In genomic region chr6:118660218-118660569, GRCh38 we compare ENCODE assay signal across 8 cellular contexts. TPM values are rescaled to one million over a fixed set of nuclear protein-coding genes. Genes with fewer than 3 reads are reported as not detected.
DNase-seq lines count a peak whose midpoint lies in the region; ATAC-seq, FAIRE-seq and TF ChIP-seq lines count a peak whose summit lies in the region.

No MANE protein-coding gene starts in this region.

- CTCF ChIA-PET in Caco-2 (lab: Charles Lee) = no interaction called here

- no peaks in the 10 kb centered on the region for H3K27me3 ChIP-seq in small intestine (ENCODE audit: control insufficient read depth in 2 of 2, insufficient read depth in 2 of 2, low read length in 2 of 2)
- no peaks in the 10 kb centered on the region; the same call in 1 of the 2 replicates for H3K27me3 ChIP-seq in Caco-2 (replicated peaks; ENCODE audit: control insufficient read depth, insufficient read depth, low read length)

- H3K4me1 Mint-ChIP-seq in Caco-2 (ENCODE audit: low read depth, unreplicated experiment) = no peaks in the 10 kb centered on the region

- FAIRE-seq in small intestine (lab: Jason Lieb, UNC) = no peak

- no peaks in the 10 kb centered on the region for H3K4me1 ChIP-seq in small intestine (ENCODE audit: control insufficient read depth in 2 of 2, insufficient read depth in 1 of 2, low read depth in 1 of 2, low read length in 1 of 2)
- no peaks in the 10 kb centered on the region for H3K4me1 ChIP-seq in Caco-2

- peak; percentile 99 for DNase-seq in NCI-H82 (lab: John Stamatoyannopoulos, UW)
- DNase-seq in activated gamma-delta T cell treated with anti-CD3 and anti-CD28 coated beads, Interleukin-2, amount 50 U/mL, for 16 hours (ENCODE audit: low read depth) = peak; percentile 31
- peak; percentile 14 for DNase-seq in small intestine
- DNase-seq in ecto neural progenitor cell (ENCODE audit: low spot score) = no peak
- no peak for DNase-seq in Caco-2

- H3K9me3 Mint-ChIP-seq in Caco-2 (ENCODE audit: unreplicated experiment) = no peaks in the 10 kb centered on the region

- no peak overlapping the region for H3K4me3 Mint-ChIP-seq in Caco-2 (ENCODE audit: unreplicated experiment)

- H3K27ac Mint-ChIP-seq in Caco-2 (ENCODE audit: unreplicated experiment) = no peak overlapping the region

- TF ChIP-seq CTCF in Caco-2 (IDR thresholded peaks at IDR 0.05; ENCODE audit: insufficient read depth in 1 of 2, low read depth in 1 of 2, low read length in 1 of 2, severe bottlenecking in 1 of 2, unreplicated experiment in 1 of 2) = no peak

- H3K36me3 ChIP-seq in small intestine (ENCODE audit: control insufficient read depth in 2 of 2, insufficient read depth in 2 of 2, low read length in 2 of 2) (no peaks in the 10 kb centered on the region), Caco-2 (ENCODE audit: control insufficient read depth, insufficient read depth, low read length) (no peaks in the 10 kb centered on the region)

- no peak for TF ChIP-seq EP300 in Ishikawa (IDR thresholded peaks at IDR 0.05; ENCODE audit: borderline replicate concordance)

- H3K9me3 ChIP-seq in small intestine (ENCODE audit: control insufficient read depth, low read depth) (no peaks in the 10 kb centered on the region), Caco-2 (no peaks in the 10 kb centered on the region)

- TF ChIP-seq RAD21 in Ishikawa (IDR thresholded peaks at IDR 0.05; ENCODE audit: low read depth) = no peak

- no TSS peak for BruUV-seq in Caco-2 (replicated peaks; lab: Mats Ljungman, UMichigan)

- H3K4me3 ChIP-seq in small intestine (ENCODE audit: low read depth in 1 of 2, low read length in 2 of 2) (no peak overlapping the region), Caco-2 (ENCODE audit: low read depth, low read length) (no peak overlapping the region)

- no peaks in the 10 kb centered on the region for H3K36me3 Mint-ChIP-seq in Caco-2 (ENCODE audit: insufficient read depth, unreplicated experiment)

- intact Hi-C loops in Caco-2 (cut with micrococcal nuclease; ENCODE audit: unreplicated experiment) = no loop called here

- no peak overlapping the region for H3K27ac ChIP-seq in small intestine (ENCODE audit: low read depth in 1 of 2, low read length in 1 of 2)

- POLR2A ChIA-PET in Caco-2 (lab: Charles Lee) = no interaction called here

- H3K27me3 Mint-ChIP-seq in Caco-2 (ENCODE audit: insufficient read depth, unreplicated experiment) = peaks cover 8% of the 10 kb centered on the region

- ATAC-seq in GM21423 (IDR thresholded peaks at IDR 0.05; ENCODE audit: unreplicated experiment) (no peak), HG03571 (IDR thresholded peaks at IDR 0.05; ENCODE audit: unreplicated experiment) (no peak)

TF ChIP-seq in Ishikawa, 13 proteins besides CTCF, POLR2A, EP300 and RAD21:
- TF ChIP-seq NFIC (IDR thresholded peaks at IDR 0.05) (peak; percentile 69), CREB1 (IDR thresholded peaks at IDR 0.05; ENCODE audit: low read depth) (no peak)
TF ChIP-seq in Ishikawa: peak in this region for 1.

RNA-seq across cellular contexts. Expression of gene CEP85L, which starts 8.8 kb away (rescaled TPM):
- polyA plus RNA-seq in small intestine = 1 to 10 TPM in 1 of 3 donors, under 1 TPM in 2; 0.22 to 1.1 (median 0.27) TPM
- total RNA-seq in Caco-2 (2022) = 0.29 and 0.46 TPM in 2 replicates

Comparison
In these comparisons a context has a peak if more than half of its experiments do, and no peak if none do; other contexts are left out.
1. DNase-seq: peak in NCI-H82 (single experiment), activated gamma-delta T cell treated with anti-CD3 and anti-CD28 coated beads, Interleukin-2, amount 50 U/mL, for 16 hours (single experiment) and small intestine (single experiment); none in ecto neural progenitor cell (single experiment) and Caco-2 (0 of 2).